Comparison of ENCODE assay signal across 25 cellular contexts in the genomic region with DNA sequence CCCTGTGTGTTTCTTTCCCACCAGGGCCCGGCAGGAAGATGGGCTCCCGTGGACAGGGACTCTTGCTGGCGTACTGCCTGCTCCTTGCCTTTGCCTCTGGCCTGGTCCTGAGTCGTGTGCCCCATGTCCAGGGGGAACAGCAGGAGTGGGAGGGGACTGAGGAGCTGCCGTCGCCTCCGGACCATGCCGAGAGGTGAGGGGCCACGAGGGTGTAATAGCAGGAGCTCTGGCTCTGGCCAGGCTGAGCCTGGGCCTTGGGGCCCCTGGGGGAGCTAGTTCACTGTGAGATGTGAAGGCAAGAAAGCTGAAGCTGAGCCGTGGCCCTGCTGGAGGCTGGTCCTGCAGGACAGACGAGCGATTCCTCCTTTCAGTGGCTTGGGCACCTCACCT. TPM values are rescaled to one million over a fixed set of nuclear protein-coding genes. Genes with fewer than 3 reads are reported as not detected.
"Had no signal": no experiment of that assay in that cellular context is flagged by ENCODE, and none has a peak within 500 bp of the region (broad histone marks: within the 10 kb centered on the region; RNA-seq: fewer than 3 reads in every experiment).

No MANE protein-coding gene starts in this region.

- H3K9me3 ChIP-seq: testis, transverse colon, vagina had no signal

- H3K4me1 Mint-ChIP-seq: activated naive CD4-positive, alpha-beta T cell treated with anti-CD3 and anti-CD28 coated beads, Interleukin-2, amount 10 ng/mL, durations not matched to agents 7 days and 5 days had no signal

- H3K27me3 Mint-ChIP-seq: activated naive CD8-positive, alpha-beta T cell treated with anti-CD3 and anti-CD28 coated beads, Interleukin-2, amount 10 ng/mL, durations not matched to agents 7 days and 5 days had no signal

- DNase-seq: activated CD4-positive, alpha-beta T cell treated with anti-CD3 and anti-CD28 coated beads for 48 hours; activated CD4-positive, alpha-beta T cell treated with anti-CD3 and anti-CD28 coated beads, Interleukin-2, amount 50 U/mL, for 48 hours; activated CD8-positive, alpha-beta memory T cell treated with anti-CD3 and anti-CD28 coated beads for 24 hours; activated gamma-delta T cell; activated naive CD4-positive, alpha-beta T cell treated with anti-CD3 and anti-CD28 coated beads, Interleukin-2, amount 10 ng/mL, durations not matched to agents 7 days and 5 days; activated naive CD8-positive, alpha-beta T cell treated with anti-CD3 and anti-CD28 coated beads, Interleukin-2, amount 10 ng/mL, durations not matched to agents 7 days and 5 days; brain microvascular endothelial cell; caudate nucleus; foreskin fibroblast; head of caudate nucleus; hypothalamus; immature natural killer cell; kidney; occipital lobe; stimulated activated CD4-positive, alpha-beta T cell treated with anti-CD3 and anti-CD28 coated beads, Interleukin-12 subunit alpha, Interleukin-12 subunit beta, amount 100 ng/mL, for 4 hours; stimulated activated CD4-positive, alpha-beta T cell treated with anti-CD3 and anti-CD28 coated beads, Interleukin-4, amount 100 ng/mL, for 1 hour; stimulated activated naive CD8-positive, alpha-beta T cell treated with anti-CD3 and anti-CD28 coated beads, Interleukin-15, Interleukin-2, amounts not matched to agents 100 U/mL and 50 U/mL, for 24 hours; testis; transverse colon had no signal

- H3K27me3 ChIP-seq: testis, transverse colon, vagina had no signal

- H3K27ac ChIP-seq: brain microvascular endothelial cell, testis, transverse colon, vagina had no signal

- H3K4me3 Mint-ChIP-seq: activated naive CD4-positive, alpha-beta T cell treated with anti-CD3 and anti-CD28 coated beads, Interleukin-2, amount 10 ng/mL, durations not matched to agents 7 days and 5 days; activated naive CD8-positive, alpha-beta T cell treated with anti-CD3 and anti-CD28 coated beads, Interleukin-2, amount 10 ng/mL, durations not matched to agents 7 days and 5 days; immature natural killer cell; neural crest cell had no signal

- H3K4me3 ChIP-seq: testis, transverse colon, vagina had no signal

- H3K36me3 ChIP-seq: brain microvascular endothelial cell, transverse colon, vagina had no signal

- H3K27ac Mint-ChIP-seq: activated naive CD4-positive, alpha-beta T cell treated with anti-CD3 and anti-CD28 coated beads, Interleukin-2, amount 10 ng/mL, durations not matched to agents 7 days and 5 days; activated naive CD8-positive, alpha-beta T cell treated with anti-CD3 and anti-CD28 coated beads, Interleukin-2, amount 10 ng/mL, durations not matched to agents 7 days and 5 days had no signal

- H3K9me3 Mint-ChIP-seq: immature natural killer cell had no signal

- H3K36me3 Mint-ChIP-seq: activated naive CD4-positive, alpha-beta T cell treated with anti-CD3 and anti-CD28 coated beads, Interleukin-2, amount 10 ng/mL, durations not matched to agents 7 days and 5 days; activated naive CD8-positive, alpha-beta T cell treated with anti-CD3 and anti-CD28 coated beads, Interleukin-2, amount 10 ng/mL, durations not matched to agents 7 days and 5 days; immature natural killer cell had no signal

- ATAC-seq: activated CD4-positive, CD25-positive, alpha-beta regulatory T cell treated with anti-CD3 and anti-CD28 coated beads, Interleukin-2, amount 50 U/mL, for 24 hours; left colon; right cardiac atrium; stimulated activated naive CD8-positive, alpha-beta T cell treated with anti-CD3 and anti-CD28 coated beads, Interleukin-15, Interleukin-2, amounts not matched to agents 100 U/mL and 50 U/mL, for 24 hours had no signal

RNA-seq across cellular contexts. Expression of a gene that starts 20.0 kb away (rescaled TPM):
- total RNA-seq: activated naive CD8-positive, alpha-beta T cell treated with anti-CD3 and anti-CD28 coated beads, Interleukin-2, amount 10 ng/mL, durations not matched to agents 7 days and 5 days; T-helper 1 cell treated with Interleukin-12 subunit alpha and Interleukin-12 subunit beta and Interleukin-4 antibody, amounts not matched to agents 30 ng/mL and 1 ng/mL, for 36 hours had no signal
- polyA plus RNA-seq: immature natural killer cell had no signal
